11 cellular contexts compared by ENCODE assay signal in genomic region chr3:129577356-129577755, GRCh38. TPM values are rescaled to one million over a fixed set of nuclear protein-coding genes. Genes with fewer than 3 reads are reported as not detected.
DNase-seq lines count a peak whose midpoint lies in the region; ATAC-seq and TF ChIP-seq lines count a peak whose summit lies in the region.
"Had no signal": no experiment of that assay in that cellular context is flagged by ENCODE, and none has a peak within 500 bp of the region (broad histone marks: within the 10 kb centered on the region; RNA-seq: fewer than 3 reads in every experiment).

No MANE protein-coding gene starts in this region.

- H3K27ac ChIP-seq in CD4-positive, alpha-beta memory T cell (ENCODE audit: low read depth, low read length) = peak overlapping the region; percentile 28
- H3K27ac ChIP-seq in Karpas-422 (ENCODE audit: low read length) (no peak overlapping the region), caudate nucleus (ENCODE audit: low read depth, low read length) (peak overlapping the region; percentile 59), mucosa of rectum (ENCODE audit: low read depth in 2 of 2, low read length in 2 of 2) (peak overlapping the region; percentile 77 to 79)

- CTCF ChIA-PET in CD4-positive, alpha-beta memory T cell (lab: Charles Lee; ENCODE audit: partially characterized antibody) = interaction anchor here (0.8 to 2.4 kb wide), 13 partner anchors 13 to 261 kb away, joined by 3 to 14 read pairs (median 4); a partner anchor contains a TSS

- H3K9ac ChIP-seq in Karpas-422 (ENCODE audit: low read length) (no peak overlapping the region), mucosa of rectum (ENCODE audit: low read depth in 1 of 2, low read length in 2 of 2) (no peak overlapping the region)

- H3K36me3 Mint-ChIP-seq in CD4-positive, alpha-beta memory T cell = peaks cover 1 to 5% of the 10 kb centered on the region in 2 donors
- no peaks in the 10 kb centered on the region for H3K36me3 Mint-ChIP-seq in progenitor cell of endocrine pancreas (ENCODE audit: insufficient read depth)

- DNase-seq in CD4-positive, alpha-beta memory T cell = no peak
- DNase-seq in Karpas-422 (no peak), caudate nucleus (lab: John Stamatoyannopoulos, UW) (no peak), progenitor cell of endocrine pancreas (ENCODE audit: low spot score, unreplicated experiment) (no peak)
- DNase-seq: mammary epithelial cell, NCI-H1930 had no signal

- TF ChIP-seq CTCF in progenitor cell of endocrine pancreas (IDR thresholded peaks at IDR 0.05; ENCODE audit: unreplicated experiment) = no peak

- H3K4me2 ChIP-seq in Karpas-422 (ENCODE audit: low read depth, low read length, poor library complexity, severe bottlenecking) = peak overlapping the region; percentile 30

- H3K9me3 ChIP-seq in CD4-positive, alpha-beta memory T cell (ENCODE audit: control insufficient read depth in 1 of 2, low read length in 2 of 2) = no peaks in the 10 kb centered on the region
- H3K9me3 ChIP-seq in Karpas-422 (ENCODE audit: low read length) = no peaks in the 10 kb centered on the region
- no peaks in the 10 kb centered on the region for H3K9me3 ChIP-seq in mucosa of rectum (ENCODE audit: control insufficient read depth in 2 of 2, low read length in 2 of 2)
- H3K9me3 ChIP-seq: thoracic aorta had no signal

- peak overlapping the region in 1 of 8 donors; percentile 58 for H3K4me3 Mint-ChIP-seq in CD4-positive, alpha-beta memory T cell
- H3K4me3 Mint-ChIP-seq in progenitor cell of endocrine pancreas (ENCODE audit: low read depth) = no peak overlapping the region

- H3K4me3 ChIP-seq in CD4-positive, alpha-beta memory T cell (ENCODE audit: low read length in 2 of 2) = no peak overlapping the region
- H3K4me3 ChIP-seq in Karpas-422 (ENCODE audit: low read length) (no peak overlapping the region; the same call in 1 of the 2 replicates), mucosa of rectum (ENCODE audit: low read length in 2 of 2) (no peak overlapping the region)
- H3K4me3 ChIP-seq: thoracic aorta had no signal

- peaks cover 54% of the 10 kb centered on the region for H3K4me1 ChIP-seq in CD4-positive, alpha-beta memory T cell (ENCODE audit: insufficient read depth, low read length)
- H3K4me1 ChIP-seq in Karpas-422 (ENCODE audit: low read length) (peaks cover 28% of the 10 kb centered on the region), mucosa of rectum (ENCODE audit: control insufficient read depth in 2 of 2, insufficient read depth in 2 of 2, low read length in 2 of 2) (peaks cover 17 to 24% of the 10 kb centered on the region in 2 donors)

- H3K27me3 ChIP-seq in CD4-positive, alpha-beta memory T cell (ENCODE audit: insufficient read depth, low read length) = no peaks in the 10 kb centered on the region
- no peaks in the 10 kb centered on the region for H3K27me3 ChIP-seq in Karpas-422 (ENCODE audit: low read length)
- H3K27me3 ChIP-seq in mucosa of rectum (ENCODE audit: control insufficient read depth in 2 of 2, insufficient read depth in 2 of 2, low read length in 2 of 2) = no peaks in the 10 kb centered on the region

- H3K79me2 ChIP-seq in Karpas-422 (ENCODE audit: low read length) = no peaks in the 10 kb centered on the region

- no peaks in the 10 kb centered on the region for H3K36me3 ChIP-seq in CD4-positive, alpha-beta memory T cell (ENCODE audit: insufficient read depth, low read length)
- no peaks in the 10 kb centered on the region for H3K36me3 ChIP-seq in Karpas-422 (ENCODE audit: insufficient read depth, low read length)
- H3K36me3 ChIP-seq in mucosa of rectum (ENCODE audit: control insufficient read depth in 2 of 2, insufficient read depth in 2 of 2, low read length in 2 of 2) = peaks cover 3 to 5% of the 10 kb centered on the region in 2 donors

- H3K9me3 Mint-ChIP-seq in CD4-positive, alpha-beta memory T cell = peaks cover 0 to 4% (median 0%) of the 10 kb centered on the region in 8 donors
- H3K9me3 Mint-ChIP-seq in progenitor cell of endocrine pancreas (ENCODE audit: low read depth) = no peaks in the 10 kb centered on the region

- peaks cover 17 to 54% (median 39%) of the 10 kb centered on the region in 4 donors for H3K4me1 Mint-ChIP-seq in CD4-positive, alpha-beta memory T cell
- H3K4me1 Mint-ChIP-seq in progenitor cell of endocrine pancreas (ENCODE audit: low read depth) = peaks cover 3% of the 10 kb centered on the region

- peaks cover 8% of the 10 kb centered on the region for H4K20me1 ChIP-seq in Karpas-422 (ENCODE audit: insufficient read depth, low read depth, low read length)

- POLR2A ChIA-PET in CD4-positive, alpha-beta memory T cell (lab: Charles Lee; ENCODE audit: partially characterized antibody) = interaction anchor here (0.6 to 6.2 kb wide), 20 partner anchors 8 to 698 kb away, joined by 3 to 154 read pairs (median 8); partner anchors contain the start of genes IFT122, MBD4 and PLXND1

- H2AFZ ChIP-seq in Karpas-422 (ENCODE audit: low read length) = no peak overlapping the region

- no peaks in the 10 kb centered on the region for H3K27me3 Mint-ChIP-seq in CD4-positive, alpha-beta memory T cell
- H3K27me3 Mint-ChIP-seq in progenitor cell of endocrine pancreas = no peaks in the 10 kb centered on the region

- H3K27ac Mint-ChIP-seq in CD4-positive, alpha-beta memory T cell = peak overlapping the region; percentile 73 to 98 (median 97)
- no peak overlapping the region for H3K27ac Mint-ChIP-seq in progenitor cell of endocrine pancreas

- H3K9me2 ChIP-seq in Karpas-422 (replicated peaks; ENCODE audit: insufficient read depth, low read length) = no peaks in the 10 kb centered on the region

- intact Hi-C loops in CD4-positive, alpha-beta memory T cell (cut with micrococcal nuclease) = loop anchor here (1.0 kb wide), 1 partner anchor 29 kb away; the partner anchor contains the start of gene PLXND1

- ATAC-seq in GM21529 (IDR thresholded peaks at IDR 0.05; ENCODE audit: unreplicated experiment) (no peak), GM19463 (IDR thresholded peaks at IDR 0.05; ENCODE audit: unreplicated experiment) (no peak), esophagus mucosa (no peak)

RNA-seq across cellular contexts. Expression of gene PLXND1, which starts 29.1 kb away (rescaled TPM):
- total RNA-seq in CD4-positive, alpha-beta memory T cell = 10 to 100 TPM; 71.4 to 72.5 TPM
- 1 to 10 TPM in 1 of 2 donors, under 1 TPM in 1; 0.03 to 8.9 TPM for polyA plus RNA-seq in CD4-positive, alpha-beta memory T cell
- total RNA-seq in Karpas-422 (2014; rRNA removed; shearing (Covaris generic); ENCODE audit: low replicate concordance) = 0.52 TPM in 1 of 2 replicates, not detected in the other
- total RNA-seq in progenitor cell of endocrine pancreas (17.6 and 18.0 TPM in 2 replicates), esophagus mucosa (15.8 TPM)

RNA-seq across cellular contexts. Expression of gene H1-8, which starts 34.4 kb away (rescaled TPM):
- not detected for total RNA-seq in CD4-positive, alpha-beta memory T cell
- polyA plus RNA-seq in CD4-positive, alpha-beta memory T cell = not detected
- total RNA-seq in Karpas-422 (2014; rRNA removed; shearing (Covaris generic); ENCODE audit: low replicate concordance) = not detected in 2 replicates
- total RNA-seq in progenitor cell of endocrine pancreas (not detected in 2 replicates), esophagus mucosa (not detected)
- total RNA-seq: mammary epithelial cell, thoracic aorta had no signal
- polyA plus RNA-seq: mammary epithelial cell had no signal

RNA-seq across cellular contexts. Expression of gene RHO, which starts 48.9 kb away (rescaled TPM):
- total RNA-seq in CD4-positive, alpha-beta memory T cell = not detected
- polyA plus RNA-seq in CD4-positive, alpha-beta memory T cell = not detected
- not detected in 2 replicates for total RNA-seq in Karpas-422 (2014; rRNA removed; shearing (Covaris generic); ENCODE audit: low replicate concordance)
- total RNA-seq in progenitor cell of endocrine pancreas (0.10 TPM in 1 of 2 replicates, not detected in the other), esophagus mucosa (not detected)
- total RNA-seq: mammary epithelial cell, thoracic aorta had no signal
- polyA plus RNA-seq: mammary epithelial cell had no signal

Comparison
In these comparisons a context has a peak if more than half of its experiments do, and no peak if none do; other contexts are left out.
1. RNA of gene PLXND1, which starts 29.1 kb away (total RNA-seq): 71.4 to 72.5 TPM in CD4-positive, alpha-beta memory T cell, 17.6 to 18.0 TPM in progenitor cell of endocrine pancreas and 15.8 TPM in esophagus mucosa (single experiment); 0.52 TPM in Karpas-422; every median in the first group is over 10 times any median in the second.